ENCODE assay signal across 20 cellular contexts in the genomic region with DNA sequence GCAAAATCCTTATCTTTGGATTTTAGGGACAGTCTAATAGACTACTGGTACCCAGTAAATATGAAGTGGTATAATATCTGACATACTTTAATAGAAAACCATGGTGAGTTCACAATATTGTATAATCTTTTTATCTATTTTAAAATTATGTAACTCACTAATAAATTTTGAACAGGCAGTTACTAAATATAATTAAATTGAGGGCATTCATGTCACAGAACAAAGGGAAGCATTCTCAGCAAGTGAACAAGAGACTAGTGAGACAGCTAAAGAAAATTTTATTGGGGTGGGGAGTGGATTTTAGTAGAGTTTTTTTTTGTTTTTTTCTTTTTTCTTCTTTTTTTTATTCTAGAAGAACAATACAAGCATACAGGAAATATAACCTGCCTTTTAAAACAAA. TPM values are rescaled to one million over a fixed set of nuclear protein-coding genes. Genes with fewer than 3 reads are reported as not detected.
DNase-seq lines count a peak whose midpoint lies in the region; ATAC-seq lines count a peak whose summit lies in the region.
"Had no signal": no experiment of that assay in that cellular context is flagged by ENCODE, and none has a peak within 500 bp of the region (broad histone marks: within the 10 kb centered on the region; RNA-seq: fewer than 3 reads in every experiment).

No MANE protein-coding gene starts in this region.

- DNase-seq in caudate nucleus (lab: John Stamatoyannopoulos, UW): peak in 1 of 61 donors; percentile 0
- DNase-seq in globus pallidus (ENCODE audit: low spot score): peak; percentile 38
- peak; percentile 66 for DNase-seq in pons (ENCODE audit: low spot score)
- DNase-seq in T-cell: no peak
- no peak for DNase-seq in NCI-H187 treated with DMSO at 0.1 percent for 48 hours (lab: John Stamatoyannopoulos, UW)
- no peak for DNase-seq in NCI-H510A (lab: John Stamatoyannopoulos, UW)
- DNase-seq: CD8-positive, alpha-beta T cell; COR-L47; DMS 273 treated with DMSO at 0.1 percent for 48 hours; DMS53; DND-41; EL; GOT3; H7; HFFc6 had no signal

- H3K4me3 Mint-ChIP-seq in T-cell: no peak overlapping the region
- H3K4me3 Mint-ChIP-seq: B cell; CD8-positive, alpha-beta T cell; HFFc6 had no signal

- peaks cover 13% of the 10 kb centered on the region for H3K36me3 Mint-ChIP-seq in T-cell

- H3K27ac Mint-ChIP-seq in T-cell: no peak overlapping the region
- H3K27ac Mint-ChIP-seq: B cell; CD8-positive, alpha-beta T cell; HFFc6 had no signal

- ATAC-seq in T-cell (replicated peaks in 1 of 4): no peak
- ATAC-seq: CD8-positive, alpha-beta T cell; GM12878; HCT116 had no signal

- POLR2A ChIA-PET in T-cell (lab: Charles Lee): no interaction called here

- no peaks in the 10 kb centered on the region for H3K27me3 Mint-ChIP-seq in T-cell
- H3K27me3 Mint-ChIP-seq: B cell had no signal

- CTCF ChIA-PET in T-cell (lab: Charles Lee): no interaction called here

- peak overlapping the region; percentile 48 for H3K27ac ChIP-seq in caudate nucleus (ENCODE audit: low read depth, low read length)
- H3K27ac ChIP-seq: BLaER1 treated with 17β-estradiol and CSF1 and Interleukin-3, amounts not matched to agents 10 nM and 100 nM had no signal

- H3K9me3 Mint-ChIP-seq in T-cell: no peaks in the 10 kb centered on the region
- H3K9me3 Mint-ChIP-seq: CD8-positive, alpha-beta T cell; HFFc6 had no signal

- H3K4me1 Mint-ChIP-seq in T-cell: no peaks in the 10 kb centered on the region
- H3K4me1 Mint-ChIP-seq: B cell had no signal

RNA-seq across cellular contexts. Expression of gene DNAJC24, which starts 55.0 kb away (rescaled TPM):
- total RNA-seq in T-cell: 10 to 100 TPM; 15.0 to 23.4 (median 18.4) TPM

RNA-seq across cellular contexts. Expression of gene DCDC1, which starts 55.1 kb away (rescaled TPM):
- 1 to 10 TPM in 1 of 5 donors, under 1 TPM in 3, not detected in 1; 0.09 to 1.0 (median 0.22) TPM for total RNA-seq in T-cell
- total RNA-seq: A172, B cell, GM12878, HFFc6 had no signal

Comparison
In these comparisons a context has a peak if more than half of its experiments do, and no peak if none do; other contexts are left out.
1. DNase-seq: peak in globus pallidus (single experiment) and pons (single experiment); none in T-cell (0 of 34), NCI-H187 treated with DMSO at 0.1 percent for 48 hours (single experiment) and NCI-H510A (single experiment).